Comparison of ENCODE assay signal across 10 cellular contexts in genomic region chr3:50323092-50323600, GRCh38. TPM values are rescaled to one million over a fixed set of nuclear protein-coding genes. Genes with fewer than 3 reads are reported as not detected.
DNase-seq lines count a peak whose midpoint lies in the region; ATAC-seq and TF ChIP-seq lines count a peak whose summit lies in the region.
"Had no signal": no experiment of that assay in that cellular context is flagged by ENCODE, and none has a peak within 500 bp of the region (broad histone marks: within the 10 kb centered on the region; RNA-seq: fewer than 3 reads in every experiment).

No MANE protein-coding gene starts in this region.

- no peak for TF ChIP-seq POLR2A in erythroblast (IDR thresholded peaks at IDR 0.05; ENCODE audit: low read length)

- TF ChIP-seq CTCF in endothelial cell (IDR thresholded peaks at IDR 0.05; ENCODE audit: unreplicated experiment): no peak

- ATAC-seq in stimulated activated naive CD8-positive, alpha-beta T cell treated with anti-CD3 and anti-CD28 coated beads, Interleukin-15, Interleukin-2, amounts not matched to agents 100 U/mL and 50 U/mL, for 24 hours: no peak
- no peak for ATAC-seq in natural killer cell treated with Interleukin-12 subunit alpha and Interleukin-12 subunit beta and Interleukin-15 and Interleukin-18, amount 100 ng/mL, for 72 hours
- ATAC-seq in HG02759 (IDR thresholded peaks at IDR 0.05; ENCODE audit: unreplicated experiment) (no peak), HG03280 (IDR thresholded peaks at IDR 0.05; ENCODE audit: unreplicated experiment) (no peak), GM19351 (IDR thresholded peaks at IDR 0.05; ENCODE audit: unreplicated experiment) (no peak)

- H3K4me1 Mint-ChIP-seq in stimulated activated naive CD8-positive, alpha-beta T cell treated with anti-CD3 and anti-CD28 coated beads, Interleukin-15, Interleukin-2, amounts not matched to agents 100 ng/mL and 50 ng/mL, for 24 hours (ENCODE audit: low read depth): peaks cover 48% of the 10 kb centered on the region
- peaks cover 53% of the 10 kb centered on the region for H3K4me1 Mint-ChIP-seq in endothelial cell (ENCODE audit: unreplicated experiment)
- peaks cover 15 to 36% of the 10 kb centered on the region in 2 donors for H3K4me1 Mint-ChIP-seq in natural killer cell treated with Interleukin-12 subunit alpha and Interleukin-12 subunit beta and Interleukin-15 and Interleukin-18, amount 100 ng/mL, for 72 hours (ENCODE audit: low read depth in 2 of 2)

- peak overlapping the region; percentile 58 for H3K27ac Mint-ChIP-seq in stimulated activated naive CD8-positive, alpha-beta T cell treated with anti-CD3 and anti-CD28 coated beads, Interleukin-15, Interleukin-2, amounts not matched to agents 100 ng/mL and 50 ng/mL, for 24 hours
- H3K27ac Mint-ChIP-seq in endothelial cell (ENCODE audit: unreplicated experiment): peak overlapping the region; percentile 97
- H3K27ac Mint-ChIP-seq in natural killer cell treated with Interleukin-12 subunit alpha and Interleukin-12 subunit beta and Interleukin-15 and Interleukin-18, amount 100 ng/mL, for 72 hours: peak overlapping the region in 1 of 2 donors; percentile 63

- H3K4me3 Mint-ChIP-seq in stimulated activated naive CD8-positive, alpha-beta T cell treated with anti-CD3 and anti-CD28 coated beads, Interleukin-15, Interleukin-2, amounts not matched to agents 100 ng/mL and 50 ng/mL, for 24 hours: no peak overlapping the region
- H3K4me3 Mint-ChIP-seq in endothelial cell (ENCODE audit: unreplicated experiment): peak overlapping the region; percentile 92
- H3K4me3 Mint-ChIP-seq in natural killer cell treated with Interleukin-12 subunit alpha and Interleukin-12 subunit beta and Interleukin-15 and Interleukin-18, amount 100 ng/mL, for 72 hours: peak overlapping the region; percentile 27

- H3K27me3 Mint-ChIP-seq in stimulated activated naive CD8-positive, alpha-beta T cell treated with anti-CD3 and anti-CD28 coated beads, Interleukin-15, Interleukin-2, amounts not matched to agents 100 ng/mL and 50 ng/mL, for 24 hours: no peaks in the 10 kb centered on the region
- H3K27me3 Mint-ChIP-seq in endothelial cell (ENCODE audit: unreplicated experiment): peaks cover 25% of the 10 kb centered on the region
- H3K27me3 Mint-ChIP-seq in natural killer cell treated with Interleukin-12 subunit alpha and Interleukin-12 subunit beta and Interleukin-15 and Interleukin-18, amount 100 ng/mL, for 72 hours: no peaks in the 10 kb centered on the region

- peaks cover 8% of the 10 kb centered on the region for H3K36me3 Mint-ChIP-seq in stimulated activated naive CD8-positive, alpha-beta T cell treated with anti-CD3 and anti-CD28 coated beads, Interleukin-15, Interleukin-2, amounts not matched to agents 100 ng/mL and 50 ng/mL, for 24 hours (ENCODE audit: low read depth)
- peaks cover 29% of the 10 kb centered on the region for H3K36me3 Mint-ChIP-seq in endothelial cell (ENCODE audit: low read depth, unreplicated experiment)
- no peaks in the 10 kb centered on the region for H3K36me3 Mint-ChIP-seq in natural killer cell treated with Interleukin-12 subunit alpha and Interleukin-12 subunit beta and Interleukin-15 and Interleukin-18, amount 100 ng/mL, for 72 hours

- no peak for DNase-seq in stimulated activated naive CD8-positive, alpha-beta T cell treated with anti-CD3 and anti-CD28 coated beads, Interleukin-15, Interleukin-2, amounts not matched to agents 100 U/mL and 50 U/mL, for 24 hours
- DNase-seq in endothelial cell (ENCODE audit: low spot score) (peak; percentile 63), erythroblast (lab: John Stamatoyannopoulos, UW) (no peak)
- DNase-seq in natural killer cell treated with Interleukin-12 subunit alpha and Interleukin-12 subunit beta and Interleukin-15 and Interleukin-18, amount 100 ng/mL, for 72 hours (ENCODE audit: low spot score): no peak
- DNase-seq: foreskin melanocyte, MV-4-11 had no signal

- no peaks in the 10 kb centered on the region for H3K9me3 Mint-ChIP-seq in stimulated activated naive CD8-positive, alpha-beta T cell treated with anti-CD3 and anti-CD28 coated beads, Interleukin-15, Interleukin-2, amounts not matched to agents 100 ng/mL and 50 ng/mL, for 24 hours
- no peaks in the 10 kb centered on the region for H3K9me3 Mint-ChIP-seq in endothelial cell (ENCODE audit: unreplicated experiment)
- no peaks in the 10 kb centered on the region for H3K9me3 Mint-ChIP-seq in natural killer cell treated with Interleukin-12 subunit alpha and Interleukin-12 subunit beta and Interleukin-15 and Interleukin-18, amount 100 ng/mL, for 72 hours

RNA-seq across cellular contexts. Expression of gene HYAL2, which starts 0.6 kb away (rescaled TPM):
- total RNA-seq in endothelial cell (ENCODE audit: unreplicated experiment): 214 TPM
- 10 to 100 TPM in 1 of 2 donors, 1 to 10 TPM in 1; 5.6 to 11.1 TPM for total RNA-seq in natural killer cell treated with Interleukin-12 subunit alpha and Interleukin-12 subunit beta and Interleukin-15 and Interleukin-18, amount 100 ng/mL, for 72 hours

RNA-seq across cellular contexts. Expression of gene TUSC2, which starts 4.9 kb away (rescaled TPM):
- 36.4 TPM for total RNA-seq in endothelial cell (ENCODE audit: unreplicated experiment)
- 10 to 100 TPM; 26.9 to 31.9 TPM for total RNA-seq in natural killer cell treated with Interleukin-12 subunit alpha and Interleukin-12 subunit beta and Interleukin-15 and Interleukin-18, amount 100 ng/mL, for 72 hours

RNA-seq across cellular contexts. Expression of gene RASSF1, which starts 17.5 kb away (rescaled TPM):
- 14.8 TPM for total RNA-seq in endothelial cell (ENCODE audit: unreplicated experiment)
- total RNA-seq in natural killer cell treated with Interleukin-12 subunit alpha and Interleukin-12 subunit beta and Interleukin-15 and Interleukin-18, amount 100 ng/mL, for 72 hours: 10 to 100 TPM; 48.2 to 65.4 TPM

RNA-seq across cellular contexts. Expression of gene HYAL1, which starts 19.8 kb away (rescaled TPM):
- 1.6 TPM for total RNA-seq in endothelial cell (ENCODE audit: unreplicated experiment)
- under 1 TPM; 0.25 to 0.26 TPM for total RNA-seq in natural killer cell treated with Interleukin-12 subunit alpha and Interleukin-12 subunit beta and Interleukin-15 and Interleukin-18, amount 100 ng/mL, for 72 hours

RNA-seq across cellular contexts. Expression of gene ZMYND10, which starts 22.4 kb away (rescaled TPM):
- not detected for total RNA-seq in endothelial cell (ENCODE audit: unreplicated experiment)
- total RNA-seq in natural killer cell treated with Interleukin-12 subunit alpha and Interleukin-12 subunit beta and Interleukin-15 and Interleukin-18, amount 100 ng/mL, for 72 hours: 1 to 10 TPM in 1 of 2 donors, under 1 TPM in 1; 0.95 to 1.4 TPM

Comparison
In these comparisons a context has a peak if more than half of its experiments do, and no peak if none do; other contexts are left out.
1. RNA of gene HYAL2, which starts 0.6 kb away (total RNA-seq): 214 TPM in endothelial cell (single experiment); 5.6 to 11.1 TPM in natural killer cell treated with Interleukin-12 subunit alpha and Interleukin-12 subunit beta and Interleukin-15 and Interleukin-18, amount 100 ng/mL, for 72 hours; every median in the first group is over 10 times any median in the second.